In the genomic region with DNA sequence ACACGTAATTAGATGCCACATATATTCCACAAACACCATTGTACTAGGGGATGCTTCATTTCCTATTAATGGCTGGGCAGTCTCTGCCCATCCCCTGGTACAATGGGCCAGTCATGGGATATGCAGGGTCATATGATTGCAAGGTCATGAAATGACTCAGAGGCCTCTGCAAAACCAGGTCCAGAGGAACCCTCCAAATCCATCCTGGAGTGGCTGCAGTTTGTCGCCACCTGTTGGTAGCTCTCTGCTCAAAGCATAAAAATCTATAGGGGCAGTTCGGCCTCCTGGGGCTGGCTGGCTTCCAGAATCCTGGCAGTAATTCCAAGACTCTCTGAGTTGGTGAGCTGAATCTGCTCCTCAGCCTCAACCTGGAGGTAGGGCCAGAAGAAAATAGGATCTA, we compare ENCODE assay signal across 8 cellular contexts. TPM values are rescaled to one million over a fixed set of nuclear protein-coding genes. Genes with fewer than 3 reads are reported as not detected.
DNase-seq lines count a peak whose midpoint lies in the region; ATAC-seq and FAIRE-seq lines count a peak whose summit lies in the region.

No MANE protein-coding gene starts in this region.

- H3K36me3 ChIP-seq in CD4-positive, alpha-beta memory T cell (ENCODE audit: insufficient read depth, low read length), result no peaks in the 10 kb centered on the region

- no peak overlapping the region for H3K27ac Mint-ChIP-seq in CD4-positive, alpha-beta memory T cell

- no peaks in the 10 kb centered on the region for H3K27me3 ChIP-seq in CD4-positive, alpha-beta memory T cell (ENCODE audit: insufficient read depth, low read length)

- CTCF ChIA-PET in CD4-positive, alpha-beta memory T cell (lab: Charles Lee; ENCODE audit: partially characterized antibody), result interaction anchor here (1.0 to 2.4 kb wide), 5 partner anchors 13 to 103 kb away, joined by 3 to 10 read pairs (median 3); no protein-coding TSS in a partner anchor

- H3K9me3 Mint-ChIP-seq in CD4-positive, alpha-beta memory T cell, result peaks cover 0 to 2% (median 0%) of the 10 kb centered on the region in 8 donors

- H3K4me1 Mint-ChIP-seq in CD4-positive, alpha-beta memory T cell, result no peaks in the 10 kb centered on the region

- no peak for ATAC-seq in HG02981 (IDR thresholded peaks at IDR 0.05; ENCODE audit: unreplicated experiment)

- peaks cover 0 to 12% of the 10 kb centered on the region in 2 donors for H3K36me3 Mint-ChIP-seq in CD4-positive, alpha-beta memory T cell

- POLR2A ChIA-PET in CD4-positive, alpha-beta memory T cell (lab: Charles Lee; ENCODE audit: partially characterized antibody), result interaction anchor here (0.5 kb wide), 1 partner anchor 12 kb away, joined by 5 read pairs; no protein-coding TSS in a partner anchor

- no peak overlapping the region for H3K27ac ChIP-seq in CD4-positive, alpha-beta memory T cell (ENCODE audit: low read depth, low read length)

- H3K4me3 ChIP-seq in CD4-positive, alpha-beta memory T cell (ENCODE audit: low read length in 2 of 2), result no peak overlapping the region

- intact Hi-C loops in CD4-positive, alpha-beta memory T cell (cut with micrococcal nuclease), result loop anchor here (1.0 to 10.0 kb wide), 2 partner anchors 39 to 106 kb away; no protein-coding TSS in a partner anchor

- no peaks in the 10 kb centered on the region for H3K4me1 ChIP-seq in CD4-positive, alpha-beta memory T cell (ENCODE audit: insufficient read depth, low read length)

- H3K9me3 ChIP-seq in CD4-positive, alpha-beta memory T cell (ENCODE audit: control insufficient read depth in 1 of 2, low read length in 2 of 2), result no peaks in the 10 kb centered on the region

- peak in 4 of 5 donors; percentile 7 to 26 (median 19) for DNase-seq in CD4-positive, alpha-beta memory T cell
- DNase-seq in HuH-7.5 (ENCODE audit: low spot score), result peak; percentile 4
- peak; percentile 1 for DNase-seq in activated T-cell treated with anti-CD3 and anti-CD28 coated beads for 24 hours (ENCODE audit: low read depth)
- peak; percentile 37 for DNase-seq in iris pigment epithelial cell (ENCODE audit: low read depth)
- DNase-seq in urothelium cell line (ENCODE audit: low spot score), result peak; percentile 4
- no peak for DNase-seq in NCI-H2107 (lab: John Stamatoyannopoulos, UW)
- no peak for DNase-seq in SW 1271 (lab: John Stamatoyannopoulos, UW)

- FAIRE-seq in urothelium cell line (lab: Jason Lieb, UNC), result no peak

- no peak overlapping the region for H3K4me3 Mint-ChIP-seq in CD4-positive, alpha-beta memory T cell

- no peaks in the 10 kb centered on the region for H3K27me3 Mint-ChIP-seq in CD4-positive, alpha-beta memory T cell

RNA-seq across cellular contexts. Expression of gene PUDP, which starts 22.9 kb away (rescaled TPM):
- total RNA-seq in CD4-positive, alpha-beta memory T cell, result 10 to 100 TPM; 10.7 to 11.9 TPM
- 10 to 100 TPM; 20.9 to 22.5 TPM for polyA plus RNA-seq in CD4-positive, alpha-beta memory T cell

RNA-seq across cellular contexts. Expression of gene STS, which starts 23.4 kb away (rescaled TPM):
- total RNA-seq in CD4-positive, alpha-beta memory T cell, result 1 to 10 TPM in 1 of 2 experiments, under 1 TPM in 1; 0.64 to 1.0 TPM
- 1 to 10 TPM in 1 of 2 donors, under 1 TPM in 1; 0.04 to 1.7 TPM for polyA plus RNA-seq in CD4-positive, alpha-beta memory T cell

Comparison
In these comparisons a context has a peak if more than half of its experiments do, and no peak if none do; other contexts are left out.
1. DNase-seq: peak in CD4-positive, alpha-beta memory T cell (4 of 5), HuH-7.5 (single experiment), activated T-cell treated with anti-CD3 and anti-CD28 coated beads for 24 hours (single experiment), iris pigment epithelial cell (single experiment) and urothelium cell line (single experiment); none in NCI-H2107 (single experiment) and SW 1271 (0 of 2).